In genomic region chr7:16646427-16647081, GRCh38 we compare ENCODE assay signal across 8 cellular contexts. TPM values are rescaled to one million over a fixed set of nuclear protein-coding genes. Genes with fewer than 3 reads are reported as not detected.
A peak's percentile ranks its signal among the peaks of the same experiment; 100 is the strongest.
DNase-seq lines count a peak whose midpoint lies in the region; ATAC-seq and TF ChIP-seq lines count a peak whose summit lies in the region.

No MANE protein-coding gene starts in this region.

- no peaks in the 10 kb centered on the region for H3K9me3 Mint-ChIP-seq in Calu3 (ENCODE audit: low read depth, unreplicated experiment)

- peak overlapping the region; percentile 88 for H3K27ac Mint-ChIP-seq in Calu3 (ENCODE audit: unreplicated experiment)

- no peaks in the 10 kb centered on the region for H3K27me3 Mint-ChIP-seq in Calu3 (ENCODE audit: unreplicated experiment)

- BruUV-seq in Calu3 (replicated peaks; lab: Mats Ljungman, UMichigan) = no TSS peak

- intact Hi-C loops in Calu3 (cut with micrococcal nuclease; ENCODE audit: unreplicated experiment) = loop anchor here (2.0 to 5.0 kb wide), 2 partner anchors 22 to 44 kb away; no protein-coding TSS in a partner anchor

- H3K9ac ChIP-seq in mucosa of rectum (ENCODE audit: low read depth in 1 of 2, low read length in 2 of 2) = peak overlapping the region; percentile 66 to 89

- DNase-seq in Calu3 (peak; percentile 38), HFF-Myc (ENCODE audit: extremely low read depth, low read depth) (no peak), SJSA1 (ENCODE audit: low read depth in 1 of 2, low spot score in 2 of 2) (peak in 1 of 2 experiments; percentile 32), NCI-H1436 (lab: John Stamatoyannopoulos, UW) (no peak), ureter (ENCODE audit: low spot score) (no peak)

- H3K27ac ChIP-seq in SJSA1 (peak overlapping the region; percentile 96), ectodermal cell (ENCODE audit: insufficient read depth, low read depth, low read length, poor library complexity, severe bottlenecking) (peak overlapping the region; percentile 99), mucosa of rectum (ENCODE audit: low read depth in 2 of 2, low read length in 2 of 2) (peak overlapping the region; percentile 90 to 95)

- H3K4me1 Mint-ChIP-seq in Calu3 (ENCODE audit: low read depth, unreplicated experiment) = peaks cover 55% of the 10 kb centered on the region

- no peak for ATAC-seq in HG03439 (IDR thresholded peaks at IDR 0.05; ENCODE audit: unreplicated experiment)

- peaks cover 56% of the 10 kb centered on the region for H3K36me3 Mint-ChIP-seq in Calu3 (ENCODE audit: insufficient read depth, unreplicated experiment)

- H3K4me3 ChIP-seq in HFF-Myc (replicated peaks; ENCODE audit: low read depth, low read length) (peak overlapping the region; percentile 91), SJSA1 (peak overlapping the region; percentile 83), ectodermal cell (ENCODE audit: insufficient read depth, low read depth, low read length) (peak overlapping the region; percentile 90), mucosa of rectum (ENCODE audit: low read length in 2 of 2) (peak overlapping the region; percentile 89 to 95)

- CTCF ChIA-PET in Calu3 (lab: Charles Lee) = interaction anchor here (0.9 to 1.9 kb wide), 3 partner anchors 21 to 227 kb away, joined by 3 to 10 read pairs (median 7); no protein-coding TSS in a partner anchor

- WGBS in ectodermal cell, 2 experiments = 0% methylated on average over 33 of the region's 34 CpGs

- no peak for TF ChIP-seq CTCF in Calu3 (IDR thresholded peaks at IDR 0.05; ENCODE audit: unreplicated experiment)
- TF ChIP-seq CTCF in HFF-Myc (IDR thresholded peaks at IDR 0.05; ENCODE audit: low read depth, low read length, missing control alignments) = no peak

- H3K27me3 ChIP-seq in SJSA1 (replicated peaks) (no peaks in the 10 kb centered on the region), ectodermal cell (ENCODE audit: control insufficient read depth, insufficient read depth, low read length, poor library complexity, severe bottlenecking) (peaks cover 8% of the 10 kb centered on the region), mucosa of rectum (ENCODE audit: control insufficient read depth in 2 of 2, insufficient read depth in 2 of 2, low read length in 2 of 2) (no peaks in the 10 kb centered on the region)

- H3K36me3 ChIP-seq in SJSA1 = peaks cover 17% of the 10 kb centered on the region
- no peaks in the 10 kb centered on the region for H3K36me3 ChIP-seq in ectodermal cell (ENCODE audit: control insufficient read depth, insufficient read depth, low read length)
- H3K36me3 ChIP-seq in mucosa of rectum (ENCODE audit: control insufficient read depth in 2 of 2, insufficient read depth in 2 of 2, low read length in 2 of 2) = peaks cover 0 to 5% of the 10 kb centered on the region in 2 donors

- no peaks in the 10 kb centered on the region for H3K9me3 ChIP-seq in SJSA1 (replicated peaks)
- H3K9me3 ChIP-seq in ectodermal cell (ENCODE audit: control insufficient read depth, low read length) = no peaks in the 10 kb centered on the region
- H3K9me3 ChIP-seq in mucosa of rectum (ENCODE audit: control insufficient read depth in 2 of 2, low read length in 2 of 2) = no peaks in the 10 kb centered on the region

- peak overlapping the region; percentile 89 for H3K4me3 Mint-ChIP-seq in Calu3 (ENCODE audit: low read depth, unreplicated experiment)

- peaks cover 15% of the 10 kb centered on the region for H3K4me1 ChIP-seq in SJSA1 (replicated peaks)
- peaks cover 25% of the 10 kb centered on the region for H3K4me1 ChIP-seq in ectodermal cell (ENCODE audit: control insufficient read depth, insufficient read depth, low read length)
- peaks cover 22 to 26% of the 10 kb centered on the region in 2 donors for H3K4me1 ChIP-seq in mucosa of rectum (ENCODE audit: control insufficient read depth in 2 of 2, insufficient read depth in 2 of 2, low read length in 2 of 2)

RNA-seq across cellular contexts. Expression of gene BZW2, which starts 0.6 kb away (rescaled TPM):
- total RNA-seq in Calu3 (2022) (185 and 194 TPM in 2 replicates), ureter (96.3 TPM)
- 78.6 and 97.0 TPM in 2 replicates for total RNA-seq in SJSA1 (2014; rRNA removed; shearing (Covaris generic))
- 114 TPM for polyA plus RNA-seq in ectodermal cell (2013, experiment 1 of 4)
- polyA plus RNA-seq in ectodermal cell (2013, experiment 2 of 4) = 108 TPM
- polyA plus RNA-seq in ectodermal cell (2013, experiment 3 of 4) = 112 TPM
- polyA plus RNA-seq in ectodermal cell (2013, experiment 4 of 4) = 105 TPM

RNA-seq across cellular contexts. Expression of gene ANKMY2, which starts 1.0 kb away (rescaled TPM):
- total RNA-seq in Calu3 (2022) (29.9 and 32.5 TPM in 2 replicates), ureter (25.1 TPM)
- 19.2 and 23.9 TPM in 2 replicates for total RNA-seq in SJSA1 (2014; rRNA removed; shearing (Covaris generic))
- 32.7 TPM for polyA plus RNA-seq in ectodermal cell (2013, experiment 1 of 4)
- 34.0 TPM for polyA plus RNA-seq in ectodermal cell (2013, experiment 2 of 4)
- polyA plus RNA-seq in ectodermal cell (2013, experiment 3 of 4) = 27.1 TPM
- 30.2 TPM for polyA plus RNA-seq in ectodermal cell (2013, experiment 4 of 4)
